19 cellular contexts compared by ENCODE assay signal in the genomic region with DNA sequence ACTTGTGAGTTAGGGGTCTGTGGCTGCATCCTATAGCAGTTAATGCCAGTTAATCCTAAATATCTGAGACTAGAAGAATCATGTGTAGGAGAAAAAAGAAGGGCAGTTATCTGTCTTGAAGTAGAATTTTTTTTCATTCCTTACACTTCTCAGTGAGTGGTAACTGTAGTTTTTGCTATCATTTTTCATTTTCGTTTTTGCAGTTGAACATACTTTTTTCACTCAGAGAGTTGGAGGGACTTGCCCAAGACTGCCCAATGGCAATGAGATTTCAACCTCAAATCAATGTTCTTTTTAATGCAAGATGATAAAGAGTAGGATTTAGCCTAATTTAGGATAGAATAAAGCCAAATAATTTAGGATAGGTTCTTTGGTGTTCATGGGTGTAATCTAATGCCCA.
"Had no signal": no experiment of that assay in that cellular context is flagged by ENCODE, and none has a peak within 500 bp of the region (broad histone marks: within the 10 kb centered on the region; RNA-seq: fewer than 3 reads in every experiment).

No MANE protein-coding gene starts in this region.

- H3K27me3 ChIP-seq: esophagus muscularis mucosa, gastrocnemius medialis, neutrophil, stomach had no signal

- H3K4me3 ChIP-seq: esophagus muscularis mucosa, gastrocnemius medialis, mucosa of descending colon, skin epidermis, stomach had no signal

- H3K27ac ChIP-seq: epithelial cell of prostate, esophagus muscularis mucosa, neutrophil, skin epidermis, stomach had no signal

- DNase-seq: effector memory CD8-positive, alpha-beta T cell; gastrocnemius medialis; glutamatergic neuron; islet precursor cell; mucosa of descending colon; naive thymus-derived CD8-positive, alpha-beta T cell; posterior cingulate gyrus; stimulated activated CD4-positive, alpha-beta T cell treated with anti-CD3 and anti-CD28 coated beads, Interleukin-2, amount 100 ng/mL, for 24 hours; stimulated activated CD4-positive, alpha-beta T cell treated with anti-CD3 and anti-CD28 coated beads, Interleukin-4, amount 100 ng/mL, for 4 hours; stimulated activated naive CD4-positive, alpha-beta T cell; stomach; substantia nigra; trophoblast cell had no signal

- H3K9me3 ChIP-seq: esophagus muscularis mucosa, gastrocnemius medialis, mucosa of descending colon, neutrophil, stomach had no signal

- ATAC-seq: effector memory CD8-positive, alpha-beta T cell; gastrocnemius medialis; left lobe of liver; mucosa of descending colon; naive thymus-derived CD8-positive, alpha-beta T cell; sciatic nerve had no signal
